ENCODE assay signal across 26 cellular contexts in the genomic region with DNA sequence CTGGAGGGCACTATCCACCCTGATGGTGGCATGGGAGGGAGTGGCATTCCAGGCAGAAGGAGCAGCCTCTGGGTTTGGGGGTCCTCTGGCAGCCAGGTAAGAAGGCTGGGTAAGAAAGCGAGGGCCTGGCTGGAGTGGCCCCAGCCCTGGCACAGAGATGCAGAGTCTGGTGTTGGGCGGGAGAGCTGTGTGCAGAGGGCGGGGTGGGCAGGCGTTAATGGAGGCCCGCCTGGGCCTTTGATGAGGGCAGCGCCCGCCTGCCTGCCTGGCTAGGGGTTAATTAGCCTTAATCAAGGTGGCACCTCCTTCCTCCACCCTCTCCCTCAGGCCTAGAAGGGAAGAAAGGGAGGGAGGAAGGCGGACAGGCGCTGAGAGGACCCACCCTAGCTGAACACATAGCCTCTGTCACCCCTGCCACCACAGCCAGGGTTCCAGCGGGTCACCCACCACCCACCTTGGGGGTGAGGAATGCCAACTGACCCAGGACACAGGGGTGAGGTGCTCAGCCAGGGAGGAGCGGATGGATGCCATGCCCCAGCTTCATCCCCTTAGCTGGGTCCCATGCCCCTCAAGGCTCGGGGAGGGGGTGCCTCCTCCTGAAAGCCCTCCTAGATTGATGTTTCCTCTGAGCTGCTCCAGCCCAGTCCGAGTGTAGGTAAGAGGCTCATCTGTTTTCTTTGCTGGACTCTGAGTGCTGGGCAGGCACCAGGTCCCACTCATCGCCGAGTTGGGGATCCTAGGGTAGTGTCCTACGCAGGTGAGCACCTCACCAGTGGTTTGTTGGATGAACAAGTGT. TPM values are rescaled to one million over a fixed set of nuclear protein-coding genes. Genes with fewer than 3 reads are reported as not detected.
DNase-seq lines count a peak whose midpoint lies in the region; ATAC-seq and TF ChIP-seq lines count a peak whose summit lies in the region.
"Had no signal": no experiment of that assay in that cellular context is flagged by ENCODE, and none has a peak within 500 bp of the region (broad histone marks: within the 10 kb centered on the region; RNA-seq: fewer than 3 reads in every experiment).

No MANE protein-coding gene starts in this region.

- no peaks in the 10 kb centered on the region for H3K9me3 ChIP-seq in ascending aorta
- H3K9me3 ChIP-seq: tibial nerve had no signal

- no peaks in the 10 kb centered on the region for H3K9me3 Mint-ChIP-seq in stimulated activated naive B cell treated with anti-CD40 and anti-IgM and Interleukin-4, amounts not matched to agents 10 μg/mL and 1 μg/mL and 100 μg/mL, for 72 hours
- H3K9me3 Mint-ChIP-seq: activated T-cell treated with anti-CD3 and anti-CD28 coated beads, Interleukin-2, amount 50 U/mL, for 4 hours; brain; CD8-positive, alpha-beta memory T cell; memory B cell had no signal

- no peaks in the 10 kb centered on the region for H3K4me1 ChIP-seq in ascending aorta
- H3K4me1 ChIP-seq: tibial nerve had no signal

- H3K4me1 Mint-ChIP-seq in stimulated activated naive B cell treated with anti-CD40 and anti-IgM and Interleukin-4, amounts not matched to agents 10 μg/mL and 1 μg/mL and 100 μg/mL, for 72 hours = peaks cover 27 to 38% of the 10 kb centered on the region in 2 donors
- H3K4me1 Mint-ChIP-seq: activated CD4-positive, alpha-beta T cell treated with anti-CD3 and anti-CD28 coated beads for 36 hours had no signal

- no peak overlapping the region for H3K4me3 ChIP-seq in ascending aorta
- H3K4me3 ChIP-seq: skin epidermis, tibial nerve had no signal

- H3K27me3 ChIP-seq in ascending aorta = no peaks in the 10 kb centered on the region

- H3K36me3 Mint-ChIP-seq in stimulated activated naive B cell treated with anti-CD40 and anti-IgM and Interleukin-4, amounts not matched to agents 10 μg/mL and 1 μg/mL and 100 μg/mL, for 72 hours = peaks cover 19 to 30% of the 10 kb centered on the region in 2 donors
- H3K36me3 Mint-ChIP-seq: brain had no signal

- peak; percentile 43 for DNase-seq in Right ventricle myocardium inferior (ENCODE audit: missing footprints)
- DNase-seq in cardiac septum (ENCODE audit: low spot score) = no peak
- DNase-seq in left lobe of liver (ENCODE audit: low spot score) = no peak
- no peak for DNase-seq in stimulated activated naive B cell treated with anti-CD40 and anti-IgM and Interleukin-4, amounts not matched to agents 10 μg/mL and 1 μg/mL and 100 μg/mL, for 72 hours
- no peak for DNase-seq in germinal center (ENCODE audit: low spot score)
- DNase-seq in ascending aorta (ENCODE audit: low spot score in 2 of 2) = no peak
- DNase-seq: activated CD4-positive, alpha-beta T cell treated with anti-CD3 and anti-CD28 coated beads for 36 hours; activated gamma-delta T cell treated with Interleukin-2 at 50 U/mL for 16 hours; activated T-cell treated with anti-CD3 and anti-CD28 coated beads, Interleukin-2, amount 50 U/mL, for 4 hours; AML-193; GOT3; islet precursor cell; NCI-H146; NCI-H2107; NCI-H446 treated with DMSO at 0.1 percent for 48 hours; stimulated activated CD4-positive, alpha-beta T cell treated with anti-CD3 and anti-CD28 coated beads, Interleukin-1b, Interleukin-23, amount 100 ng/mL, for 48 hours had no signal

- no peaks in the 10 kb centered on the region for H3K27me3 Mint-ChIP-seq in stimulated activated naive B cell treated with anti-CD40 and anti-IgM and Interleukin-4, amounts not matched to agents 10 μg/mL and 1 μg/mL and 100 μg/mL, for 72 hours
- H3K27me3 Mint-ChIP-seq: activated CD4-positive, alpha-beta T cell treated with anti-CD3 and anti-CD28 coated beads for 36 hours had no signal

- intact Hi-C loops in Right ventricle myocardium inferior (cut with DNase I) = no loop called here
- intact Hi-C loops in cardiac septum (cut with DNase I) = no loop called here
- intact Hi-C loops in ascending aorta (cut with DNase I) = no loop called here

- peak overlapping the region; percentile 47 for H3K27ac Mint-ChIP-seq in stimulated activated naive B cell treated with anti-CD40 and anti-IgM and Interleukin-4, amounts not matched to agents 10 μg/mL and 1 μg/mL and 100 μg/mL, for 72 hours
- H3K27ac Mint-ChIP-seq: activated CD4-positive, alpha-beta T cell treated with anti-CD3 and anti-CD28 coated beads for 36 hours; CD8-positive, alpha-beta memory T cell had no signal

- TF ChIP-seq POLR2A in Raji (IDR thresholded peaks at IDR 0.05; ENCODE audit: insufficient read depth, low read depth, low read length) = 0 out of 2 replicates have a peak, but pooled peaks have one; percentile 8

- no peak overlapping the region for H3K4me3 Mint-ChIP-seq in stimulated activated naive B cell treated with anti-CD40 and anti-IgM and Interleukin-4, amounts not matched to agents 10 μg/mL and 1 μg/mL and 100 μg/mL, for 72 hours
- H3K4me3 Mint-ChIP-seq: activated CD4-positive, alpha-beta T cell treated with anti-CD3 and anti-CD28 coated beads for 36 hours; activated T-cell treated with anti-CD3 and anti-CD28 coated beads, Interleukin-2, amount 50 U/mL, for 4 hours; brain; CD8-positive, alpha-beta memory T cell; memory B cell had no signal

- ATAC-seq in Right ventricle myocardium inferior = no peak
- ATAC-seq in left lobe of liver = peak; percentile 8
- no peak for ATAC-seq in stimulated activated naive B cell treated with anti-CD40 and anti-IgM and Interleukin-4, amounts not matched to agents 10 μg/mL and 1 μg/mL and 100 μg/mL, for 72 hours (replicated peaks)
- ATAC-seq in HG02678 (IDR thresholded peaks at IDR 0.05; ENCODE audit: unreplicated experiment) = no peak
- ATAC-seq: activated CD4-positive, alpha-beta T cell treated with anti-CD3 and anti-CD28 coated beads for 36 hours; activated T-cell treated with anti-CD3 and anti-CD28 coated beads, Interleukin-2, amount 50 U/mL, for 4 hours; SK-N-SH treated with all-trans-retinoic acid at 6 μM for 48 hours had no signal

- no peak for TF ChIP-seq CTCF in ascending aorta (IDR thresholded peaks at IDR 0.05)

- no peak overlapping the region for H3K27ac ChIP-seq in ascending aorta
- H3K27ac ChIP-seq: tibial nerve had no signal

- H3K36me3 ChIP-seq in ascending aorta = no peaks in the 10 kb centered on the region
- H3K36me3 ChIP-seq: tibial nerve had no signal

RNA-seq across cellular contexts. Expression of gene FAM83G, which starts 13.4 kb away (rescaled TPM):
- 2.7 TPM for total RNA-seq in Right ventricle myocardium inferior
- total RNA-seq in cardiac septum = 2.5 TPM
- total RNA-seq in left lobe of liver = 11.7 TPM
- total RNA-seq in ascending aorta = 11.2 TPM

RNA-seq across cellular contexts. Expression of gene GRAP, which starts 28.8 kb away (rescaled TPM):
- 2.0 TPM for total RNA-seq in Right ventricle myocardium inferior
- total RNA-seq in cardiac septum = 2.9 TPM
- total RNA-seq in left lobe of liver = 4.0 TPM
- total RNA-seq in ascending aorta = 1.8 TPM
- total RNA-seq: fibroblast of lung, MCF 10A had no signal
